ENCODE assay signal across 30 cellular contexts in the genomic region with DNA sequence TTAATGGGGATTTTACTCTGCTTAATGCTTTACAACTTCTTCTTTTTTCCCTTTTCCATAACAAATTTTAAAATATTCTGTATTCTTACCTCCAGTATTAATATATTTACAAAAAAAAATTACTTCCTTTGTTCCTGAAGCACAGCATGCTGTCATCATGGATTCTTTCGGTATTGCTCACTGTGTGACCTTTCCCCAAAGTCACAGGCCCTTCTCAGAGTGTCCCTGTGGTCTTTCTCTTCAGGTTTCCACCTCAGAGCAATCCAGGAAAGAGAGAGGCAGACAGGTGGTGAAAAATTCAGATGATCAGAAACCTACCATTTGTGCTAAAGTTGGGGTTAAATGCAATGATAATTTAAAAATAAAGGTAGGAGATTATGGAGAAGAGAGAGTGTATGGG. TPM values are rescaled to one million over a fixed set of nuclear protein-coding genes. Genes with fewer than 3 reads are reported as not detected.
DNase-seq lines count a peak whose midpoint lies in the region; ATAC-seq, FAIRE-seq and TF ChIP-seq lines count a peak whose summit lies in the region.
"Had no signal": no experiment of that assay in that cellular context is flagged by ENCODE, and none has a peak within 500 bp of the region (broad histone marks: within the 10 kb centered on the region; RNA-seq: fewer than 3 reads in every experiment).

No MANE protein-coding gene starts in this region.

- no peak overlapping the region for H2AFZ ChIP-seq in astrocyte (ENCODE audit: low read depth, low read length)

- no peak for ATAC-seq in activated T-cell treated with anti-CD3 and anti-CD28 coated beads, Interleukin-2, amount 50 U/mL, for 72 hours (replicated peaks in 1 of 2)
- no peak for ATAC-seq in naive thymus-derived CD8-positive, alpha-beta T cell
- ATAC-seq: lower lobe of right lung; naive thymus-derived CD4-positive, alpha-beta T cell; Panc1 had no signal

- no peaks in the 10 kb centered on the region for H4K20me1 ChIP-seq in astrocyte (ENCODE audit: insufficient read depth, low read length)

- H3K36me3 ChIP-seq in astrocyte (ENCODE audit: insufficient read depth, low read length): no peaks in the 10 kb centered on the region
- H3K36me3 ChIP-seq: lower lobe of right lung had no signal

- no peak for DNase-seq in activated T-cell treated with anti-CD3 and anti-CD28 coated beads, Interleukin-2, amount 50 U/mL, for 72 hours
- no peak for DNase-seq in activated T-cell treated with anti-CD3 and anti-CD28 coated beads, Interleukin-2, amount 50 U/mL, for 1 hour
- DNase-seq in astrocyte (ENCODE audit: low read depth) (no peak), RKO (ENCODE audit: low spot score) (no peak), retina (no peak), NCI-H1694 (lab: John Stamatoyannopoulos, UW) (no peak)
- DNase-seq in naive thymus-derived CD8-positive, alpha-beta T cell: no peak
- DNase-seq: ACHN; activated naive CD4-positive, alpha-beta T cell treated with anti-CD3 and anti-CD28 coated beads, Interleukin-2, amount 50 U/mL, for 16 hours; anterior cingulate cortex; CD4-positive, alpha-beta memory T cell; effector CD4-positive, alpha-beta T cell; GOT3; HFFc6; IMR-90; kidney; lower lobe of right lung; MV-4-11; naive thymus-derived CD4-positive, alpha-beta T cell; NCI-H446; NCI-H748 treated with DMSO at 0.1 percent for 48 hours; SHP77 treated with DMSO at 0.1 percent for 48 hours; stimulated activated CD4-positive, alpha-beta T cell treated with anti-CD3 and anti-CD28 coated beads, Interleukin-15, amount 100 ng/mL, for 24 hours; stimulated activated CD4-positive, alpha-beta T cell treated with anti-CD3 and anti-CD28 coated beads, Interleukin-4, amount 100 ng/mL, for 4 hours had no signal

- no peak for FAIRE-seq in astrocyte (lab: Jason Lieb, UNC)
- FAIRE-seq: colon, kidney had no signal

- peak overlapping the region; percentile 69 to 77 for H3K4me3 Mint-ChIP-seq in activated T-cell treated with anti-CD3 and anti-CD28 coated beads, Interleukin-2, amount 50 U/mL, for 72 hours
- H3K4me3 Mint-ChIP-seq in astrocyte (ENCODE audit: unreplicated experiment): no peak overlapping the region
- H3K4me3 Mint-ChIP-seq in naive thymus-derived CD8-positive, alpha-beta T cell: peak overlapping the region in 4 of 10 donors; percentile 39 to 64 (median 46)
- H3K4me3 Mint-ChIP-seq: activated T-helper 1 cell treated with anti-CD3 and anti-CD28 coated beads, Interleukin-12 subunit alpha, Interleukin-12 subunit beta, Interleukin-2, Interleukin-4 antibody, amounts not matched to agents 30 ng/mL and 10 ng/mL and 1 ng/mL, durations not matched to agents 14 hours and 24 hours and 36 hours; B cell; CD4-positive, alpha-beta memory T cell; HFFc6 had no signal

- H3K27ac Mint-ChIP-seq in activated T-cell treated with anti-CD3 and anti-CD28 coated beads, Interleukin-2, amount 50 U/mL, for 72 hours: peak overlapping the region; percentile 97
- H3K27ac Mint-ChIP-seq in astrocyte (ENCODE audit: unreplicated experiment): peak overlapping the region; percentile 11
- peak overlapping the region in 6 of 10 donors; percentile 7 to 84 (median 70) for H3K27ac Mint-ChIP-seq in naive thymus-derived CD8-positive, alpha-beta T cell
- H3K27ac Mint-ChIP-seq: activated T-helper 1 cell treated with anti-CD3 and anti-CD28 coated beads, Interleukin-12 subunit alpha, Interleukin-12 subunit beta, Interleukin-2, Interleukin-4 antibody, amounts not matched to agents 30 ng/mL and 10 ng/mL and 1 ng/mL, durations not matched to agents 14 hours and 24 hours and 36 hours; B cell; HFFc6 had no signal

- no peak for TF ChIP-seq CTCF in astrocyte (IDR thresholded peaks at IDR 0.05; ENCODE audit: insufficient read depth, low read depth, low read length)

- no peak overlapping the region for H3K4me3 ChIP-seq in astrocyte (ENCODE audit: insufficient read depth, low read depth, low read length)
- H3K4me3 ChIP-seq: lower lobe of right lung had no signal

- no peak overlapping the region for H3K27ac ChIP-seq in astrocyte (ENCODE audit: low read depth, low read length)
- H3K27ac ChIP-seq: epithelial cell of prostate, lower lobe of right lung had no signal

- H3K9ac ChIP-seq in astrocyte (ENCODE audit: low read length): no peak overlapping the region

- peaks cover 14 to 36% of the 10 kb centered on the region in 2 donors for H3K36me3 Mint-ChIP-seq in activated T-cell treated with anti-CD3 and anti-CD28 coated beads, Interleukin-2, amount 50 U/mL, for 72 hours (ENCODE audit: insufficient read depth in 2 of 2)
- H3K36me3 Mint-ChIP-seq in astrocyte (ENCODE audit: low read depth, unreplicated experiment): no peaks in the 10 kb centered on the region
- H3K36me3 Mint-ChIP-seq in naive thymus-derived CD8-positive, alpha-beta T cell: peaks cover 33 to 60% (median 58%) of the 10 kb centered on the region in 3 donors

- peaks cover 74% of the 10 kb centered on the region for H3K4me1 Mint-ChIP-seq in activated T-cell treated with anti-CD3 and anti-CD28 coated beads, Interleukin-2, amount 50 U/mL, for 72 hours (ENCODE audit: low read depth)
- H3K4me1 Mint-ChIP-seq in astrocyte (ENCODE audit: low read depth, unreplicated experiment): peaks cover 5% of the 10 kb centered on the region
- H3K4me1 Mint-ChIP-seq in naive thymus-derived CD8-positive, alpha-beta T cell: peaks cover 32 to 57% (median 40%) of the 10 kb centered on the region in 4 donors
- H3K4me1 Mint-ChIP-seq: B cell had no signal

- H3K9me3 ChIP-seq in astrocyte (ENCODE audit: insufficient read depth, low read depth, low read length): no peaks in the 10 kb centered on the region

- no peaks in the 10 kb centered on the region for H3K27me3 ChIP-seq in astrocyte (ENCODE audit: insufficient read depth, low read length)

- H3K9me3 Mint-ChIP-seq in activated T-cell treated with anti-CD3 and anti-CD28 coated beads, Interleukin-2, amount 50 U/mL, for 72 hours: peaks cover 5 to 8% of the 10 kb centered on the region in 2 donors
- H3K9me3 Mint-ChIP-seq in astrocyte (ENCODE audit: unreplicated experiment): no peaks in the 10 kb centered on the region
- H3K9me3 Mint-ChIP-seq in naive thymus-derived CD8-positive, alpha-beta T cell: peaks cover 5 to 17% (median 10%) of the 10 kb centered on the region in 9 donors

- no peaks in the 10 kb centered on the region for H3K79me2 ChIP-seq in astrocyte (ENCODE audit: insufficient read depth, low read length)

- no peak overlapping the region for H3K4me2 ChIP-seq in astrocyte (ENCODE audit: low read length)

- no peaks in the 10 kb centered on the region for H3K4me1 ChIP-seq in astrocyte (ENCODE audit: insufficient read depth, low read length)
- H3K4me1 ChIP-seq: lower lobe of right lung had no signal

- POLR2A ChIA-PET in naive thymus-derived CD8-positive, alpha-beta T cell (lab: Charles Lee): no interaction called here

- H3K27me3 Mint-ChIP-seq in activated T-cell treated with anti-CD3 and anti-CD28 coated beads, Interleukin-2, amount 50 U/mL, for 72 hours (ENCODE audit: low read depth): no peaks in the 10 kb centered on the region
- no peaks in the 10 kb centered on the region for H3K27me3 Mint-ChIP-seq in astrocyte (ENCODE audit: low read depth, unreplicated experiment)
- H3K27me3 Mint-ChIP-seq in naive thymus-derived CD8-positive, alpha-beta T cell: no peaks in the 10 kb centered on the region
- H3K27me3 Mint-ChIP-seq: CD4-positive, alpha-beta memory T cell; naive thymus-derived CD4-positive, alpha-beta T cell had no signal

RNA-seq across cellular contexts. Expression of a gene that starts 13.0 kb away (rescaled TPM):
- 10 to 100 TPM; 18.8 to 23.5 TPM for total RNA-seq in activated T-cell treated with anti-CD3 and anti-CD28 coated beads, Interleukin-2, amount 50 U/mL, for 72 hours
- total RNA-seq in astrocyte: not detected in 2 replicates
- total RNA-seq in naive thymus-derived CD8-positive, alpha-beta T cell: 10 to 100 TPM; 30.2 to 31.4 TPM
- polyA plus RNA-seq in naive thymus-derived CD8-positive, alpha-beta T cell: 10 to 100 TPM; 40.5 to 85.9 (median 44.3) TPM
- total RNA-seq: HFFc6, IMR-90, LHCN-M2 had no signal
- polyA plus RNA-seq: IMR-90 had no signal

Comparison
In these comparisons a context has a peak if more than half of its experiments do, and no peak if none do; other contexts are left out.
1. H3K27ac Mint-ChIP-seq: peak in every context shown above with its lines; median percentile 97 in activated T-cell treated with anti-CD3 and anti-CD28 coated beads, Interleukin-2, amount 50 U/mL, for 72 hours; 70 in naive thymus-derived CD8-positive, alpha-beta T cell; 11 in astrocyte.
2. RNA of a gene that starts 13.0 kb away (total RNA-seq): 30.2 to 31.4 TPM in naive thymus-derived CD8-positive, alpha-beta T cell and 18.8 to 23.5 TPM in activated T-cell treated with anti-CD3 and anti-CD28 coated beads, Interleukin-2, amount 50 U/mL, for 72 hours; not detected in astrocyte; every median in the first group is over 10 times any median in the second.